In the genomic region with DNA sequence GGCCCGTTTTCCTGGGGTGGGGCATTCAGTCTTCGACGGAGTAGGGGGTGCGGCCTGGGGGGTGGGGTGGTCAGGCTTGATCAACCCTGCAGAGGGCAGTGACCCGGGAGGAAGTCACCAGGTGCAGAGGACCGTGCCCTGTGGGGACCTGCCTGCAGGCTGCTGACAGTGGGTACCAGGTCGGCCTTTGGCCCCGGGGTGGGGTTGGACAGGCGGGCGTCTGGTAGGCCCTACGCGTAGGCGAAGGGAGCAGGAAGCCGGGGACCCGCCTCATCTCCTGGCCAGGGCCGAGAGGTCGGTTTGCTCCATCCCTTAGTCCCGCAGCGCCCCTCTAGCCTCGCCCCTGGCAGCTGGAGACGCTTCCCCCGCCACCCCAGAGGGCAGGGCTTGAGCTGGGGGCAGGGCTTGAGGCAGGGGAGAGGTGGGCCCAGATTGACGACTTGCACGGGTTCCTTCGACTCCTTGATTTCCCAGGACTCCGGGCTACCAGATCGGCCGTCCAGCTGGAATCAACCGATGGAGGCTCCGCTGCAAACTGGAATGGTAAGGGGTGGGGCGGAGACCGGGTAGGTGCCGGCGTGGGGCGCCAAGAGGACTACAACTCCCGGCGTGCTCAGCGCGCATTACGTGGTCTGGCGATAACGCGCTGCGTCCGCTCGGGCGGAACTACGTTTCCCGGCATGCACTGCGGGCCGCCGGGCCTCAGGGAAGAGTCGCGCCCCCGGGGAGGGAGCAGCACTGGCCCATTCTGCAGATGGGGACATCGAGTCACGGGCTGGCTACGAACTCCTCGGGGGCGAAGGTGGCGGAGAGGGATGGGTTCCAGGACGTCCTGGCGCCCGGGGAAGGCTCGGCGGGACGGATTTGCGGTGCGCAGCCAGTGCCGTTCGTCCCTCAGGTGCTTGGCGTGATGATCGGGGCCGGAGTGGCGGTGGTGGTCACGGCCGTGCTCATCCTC, we compare ENCODE assay signal across 1 cellular context.
TF ChIP-seq lines count a peak whose summit lies in the region.

Gene PNPLA6, plus strand, starts transcription at position 683 of the 958 bp plus-strand sequence. Its CDS starts 72 bp downstream, at position 755.

TF ChIP-seq in HepG2, 621 proteins besides CTCF, POLR2A, EP300 and RAD21 (continued from another document and continues in another):
- TF ChIP-seq ZNF800 (CRISPR knock-in tag; IDR thresholded peaks at IDR 0.05) = peak; percentile 73; the same call in 1 of the 2 replicates
- TF ChIP-seq MED13 (CRISPR knock-in tag; IDR thresholded peaks at IDR 0.05) = no peak
- TF ChIP-seq ELF4 (CRISPR knock-in tag; IDR thresholded peaks at IDR 0.05; ENCODE audit: borderline replicate concordance) = no peak; the same call in 1 of the 2 replicates
- TF ChIP-seq TP53 (CRISPR knock-in tag; conservative IDR thresholded peaks at IDR 0.05) = no peak
- no peak; the same call in none of the 2 replicates for TF ChIP-seq GZF1 (CRISPR knock-in tag; IDR thresholded peaks at IDR 0.05)
- TF ChIP-seq NCOR1 (IDR thresholded peaks at IDR 0.05; ENCODE audit: borderline replicate concordance, low read length) = no peak
- TF ChIP-seq, protein P1, sequence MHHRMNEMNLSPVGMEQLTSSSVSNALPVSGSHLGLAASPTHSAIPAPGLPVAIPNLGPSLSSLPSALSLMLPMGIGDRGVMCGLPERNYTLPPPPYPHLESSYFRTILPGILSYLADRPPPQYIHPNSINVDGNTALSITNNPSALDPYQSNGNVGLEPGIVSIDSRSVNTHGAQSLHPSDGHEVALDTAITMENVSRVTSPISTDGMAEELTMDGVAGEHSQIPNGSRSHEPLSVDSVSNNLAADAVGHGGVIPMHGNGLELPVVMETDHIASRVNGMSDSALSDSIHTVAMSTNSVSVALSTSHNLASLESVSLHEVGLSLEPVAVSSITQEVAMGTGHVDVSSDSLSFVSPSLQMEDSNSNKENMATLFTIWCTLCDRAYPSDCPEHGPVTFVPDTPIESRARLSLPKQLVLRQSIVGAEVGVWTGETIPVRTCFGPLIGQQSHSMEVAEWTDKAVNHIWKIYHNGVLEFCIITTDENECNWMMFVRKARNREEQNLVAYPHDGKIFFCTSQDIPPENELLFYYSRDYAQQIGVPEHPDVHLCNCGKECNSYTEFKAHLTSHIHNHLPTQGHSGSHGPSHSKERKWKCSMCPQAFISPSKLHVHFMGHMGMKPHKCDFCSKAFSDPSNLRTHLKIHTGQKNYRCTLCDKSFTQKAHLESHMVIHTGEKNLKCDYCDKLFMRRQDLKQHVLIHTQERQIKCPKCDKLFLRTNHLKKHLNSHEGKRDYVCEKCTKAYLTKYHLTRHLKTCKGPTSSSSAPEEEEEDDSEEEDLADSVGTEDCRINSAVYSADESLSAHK (CRISPR knock-in tag; IDR thresholded peaks at IDR 0.05; ENCODE audit: borderline replicate concordance) = no peak
- TF ChIP-seq TCF7L2 (IDR thresholded peaks at IDR 0.05; ENCODE audit: low read depth, low read length) = no peak
- TF ChIP-seq MIXL1 (CRISPR knock-in tag; IDR thresholded peaks at IDR 0.05) = peak; percentile 58
- TF ChIP-seq HOXD1 (CRISPR knock-in tag; IDR thresholded peaks at IDR 0.05) = 0 out of 2 replicates have a peak, but pooled peaks have one; percentile 24
- TF ChIP-seq REXO4 (CRISPR knock-in tag; IDR thresholded peaks at IDR 0.05; ENCODE audit: borderline replicate concordance) = no peak
- no peak for TF ChIP-seq IRX3 (CRISPR knock-in tag; IDR thresholded peaks at IDR 0.05; ENCODE audit: borderline replicate concordance, low read depth)
- peak; percentile 63; the same call in 1 of the 2 replicates for TF ChIP-seq ZBTB10 (CRISPR knock-in tag; IDR thresholded peaks at IDR 0.05; ENCODE audit: borderline replicate concordance)
- TF ChIP-seq, protein P2, sequence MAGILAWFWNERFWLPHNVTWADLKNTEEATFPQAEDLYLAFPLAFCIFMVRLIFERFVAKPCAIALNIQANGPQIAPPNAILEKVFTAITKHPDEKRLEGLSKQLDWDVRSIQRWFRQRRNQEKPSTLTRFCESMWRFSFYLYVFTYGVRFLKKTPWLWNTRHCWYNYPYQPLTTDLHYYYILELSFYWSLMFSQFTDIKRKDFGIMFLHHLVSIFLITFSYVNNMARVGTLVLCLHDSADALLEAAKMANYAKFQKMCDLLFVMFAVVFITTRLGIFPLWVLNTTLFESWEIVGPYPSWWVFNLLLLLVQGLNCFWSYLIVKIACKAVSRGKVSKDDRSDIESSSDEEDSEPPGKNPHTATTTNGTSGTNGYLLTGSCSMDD (CRISPR knock-in tag; IDR thresholded peaks at IDR 0.05) = no peak
- TF ChIP-seq POGK (CRISPR knock-in tag; conservative IDR thresholded peaks at IDR 0.05) = peak; percentile 87; the same call in 1 of the 2 replicates
- 0 out of 2 replicates have a peak, but pooled peaks have one; percentile 80 for TF ChIP-seq SMAD1 (CRISPR knock-in tag; IDR thresholded peaks at IDR 0.05; ENCODE audit: borderline replicate concordance, low read depth)
- TF ChIP-seq ZNF337 (CRISPR knock-in tag; IDR thresholded peaks at IDR 0.05; ENCODE audit: borderline replicate concordance, low read depth) = no peak
- 0 out of 2 replicates have a peak, but pooled peaks have one; percentile 14 for TF ChIP-seq RARA (CRISPR knock-in tag; IDR thresholded peaks at IDR 0.05)
- no peak; the same call in none of the 2 replicates for TF ChIP-seq RXRA (CRISPR knock-in tag; IDR thresholded peaks at IDR 0.05)
- TF ChIP-seq ZNF549 (CRISPR knock-in tag; IDR thresholded peaks at IDR 0.05) = no peak
- 0 out of 2 replicates have a peak, but pooled peaks have one; percentile 28 for TF ChIP-seq ZNF616 (CRISPR knock-in tag; IDR thresholded peaks at IDR 0.05; ENCODE audit: low read depth)
- TF ChIP-seq, protein P3, sequence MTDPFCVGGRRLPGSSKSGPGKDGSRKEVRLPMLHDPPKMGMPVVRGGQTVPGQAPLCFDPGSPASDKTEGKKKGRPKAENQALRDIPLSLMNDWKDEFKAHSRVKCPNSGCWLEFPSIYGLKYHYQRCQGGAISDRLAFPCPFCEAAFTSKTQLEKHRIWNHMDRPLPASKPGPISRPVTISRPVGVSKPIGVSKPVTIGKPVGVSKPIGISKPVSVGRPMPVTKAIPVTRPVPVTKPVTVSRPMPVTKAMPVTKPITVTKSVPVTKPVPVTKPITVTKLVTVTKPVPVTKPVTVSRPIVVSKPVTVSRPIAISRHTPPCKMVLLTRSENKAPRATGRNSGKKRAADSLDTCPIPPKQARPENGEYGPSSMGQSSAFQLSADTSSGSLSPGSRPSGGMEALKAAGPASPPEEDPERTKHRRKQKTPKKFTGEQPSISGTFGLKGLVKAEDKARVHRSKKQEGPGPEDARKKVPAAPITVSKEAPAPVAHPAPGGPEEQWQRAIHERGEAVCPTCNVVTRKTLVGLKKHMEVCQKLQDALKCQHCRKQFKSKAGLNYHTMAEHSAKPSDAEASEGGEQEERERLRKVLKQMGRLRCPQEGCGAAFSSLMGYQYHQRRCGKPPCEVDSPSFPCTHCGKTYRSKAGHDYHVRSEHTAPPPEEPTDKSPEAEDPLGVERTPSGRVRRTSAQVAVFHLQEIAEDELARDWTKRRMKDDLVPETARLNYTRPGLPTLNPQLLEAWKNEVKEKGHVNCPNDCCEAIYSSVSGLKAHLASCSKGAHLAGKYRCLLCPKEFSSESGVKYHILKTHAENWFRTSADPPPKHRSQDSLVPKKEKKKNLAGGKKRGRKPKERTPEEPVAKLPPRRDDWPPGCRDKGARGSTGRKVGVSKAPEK (CRISPR knock-in tag; IDR thresholded peaks at IDR 0.05; ENCODE audit: borderline replicate concordance) = no peak
- TF ChIP-seq ZNF644 (CRISPR knock-in tag; IDR thresholded peaks at IDR 0.05; ENCODE audit: low read depth) = no peak
- TF ChIP-seq ZHX2 (IDR thresholded peaks at IDR 0.05; ENCODE audit: low read depth) = peak; percentile 87
- no peak for TF ChIP-seq ZHX2 (CRISPR knock-in tag; IDR thresholded peaks at IDR 0.05; ENCODE audit: borderline replicate concordance)
- TF ChIP-seq RFX1 (IDR thresholded peaks at IDR 0.05) = no peak
- no peak for TF ChIP-seq ZNF615 (CRISPR knock-in tag; IDR thresholded peaks at IDR 0.05; ENCODE audit: borderline replicate concordance)
- 0 out of 2 replicates have a peak, but pooled peaks have one; percentile 64 for TF ChIP-seq JUN (CRISPR knock-in tag; IDR thresholded peaks at IDR 0.05)
- no peak for TF ChIP-seq ZBTB8A (CRISPR knock-in tag; IDR thresholded peaks at IDR 0.05; ENCODE audit: borderline replicate concordance, low read depth)
- TF ChIP-seq, protein P4, sequence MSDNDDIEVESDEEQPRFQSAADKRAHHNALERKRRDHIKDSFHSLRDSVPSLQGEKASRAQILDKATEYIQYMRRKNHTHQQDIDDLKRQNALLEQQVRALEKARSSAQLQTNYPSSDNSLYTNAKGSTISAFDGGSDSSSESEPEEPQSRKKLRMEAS (IDR thresholded peaks at IDR 0.05) = no peak; the same call in 1 of the 2 replicates
- peak; percentile 84 for TF ChIP-seq SP4 (CRISPR knock-in tag; IDR thresholded peaks at IDR 0.05)
- TF ChIP-seq ZMAT5 (CRISPR knock-in tag; IDR thresholded peaks at IDR 0.05; ENCODE audit: borderline replicate concordance, low read depth) = no peak
